31 cellular contexts compared by ENCODE assay signal in the genomic region with DNA sequence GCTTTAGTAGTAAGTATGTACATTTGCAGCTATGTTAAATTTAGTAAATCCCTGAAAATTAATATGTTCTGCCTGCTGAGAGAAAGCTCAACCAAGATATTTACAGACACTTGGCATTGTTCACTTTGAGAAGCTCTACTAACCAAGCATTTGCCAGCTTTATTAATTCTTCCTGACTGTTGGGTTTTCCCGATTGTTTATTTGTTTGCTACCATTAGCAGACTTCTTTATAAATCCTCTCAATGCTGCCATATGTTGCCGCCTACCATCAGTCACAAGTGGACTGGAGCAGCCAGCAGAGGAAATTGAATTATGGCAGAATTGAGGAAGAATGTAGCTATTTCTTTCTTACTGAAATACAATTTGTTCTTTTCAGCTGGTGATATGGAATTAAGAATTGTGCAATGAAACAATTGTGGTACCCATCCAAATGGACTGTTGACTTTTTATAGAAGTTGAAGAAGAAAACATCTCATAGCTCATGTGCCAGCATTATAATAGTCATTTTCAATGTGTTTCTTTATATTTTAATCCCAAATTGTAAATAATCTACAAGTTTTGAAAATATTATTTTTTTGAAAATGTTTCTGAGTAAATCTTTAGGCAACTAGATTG.
"Had no signal": no experiment of that assay in that cellular context is flagged by ENCODE, and none has a peak within 500 bp of the region (broad histone marks: within the 10 kb centered on the region; RNA-seq: fewer than 3 reads in every experiment).

No MANE protein-coding gene starts in this region.

- H3K36me3 ChIP-seq: pancreas, prostate gland, uterus had no signal

- H3K4me1 ChIP-seq: prostate gland, uterus had no signal

- H3K4me1 Mint-ChIP-seq: activated CD4-positive, alpha-beta T cell treated with anti-CD3 and anti-CD28 coated beads, Interleukin-2, amount 10 ng/mL, durations not matched to agents 7 days and 5 days; activated naive CD4-positive, alpha-beta T cell treated with anti-CD3 and anti-CD28 coated beads, Interleukin-2, amount 50 U/mL, for 24 hours; activated naive CD8-positive, alpha-beta T cell treated with anti-CD3 and anti-CD28 coated beads, Interleukin-2, amount 50 U/mL, for 24 hours; immature natural killer cell; naive thymus-derived CD4-positive, alpha-beta T cell; stimulated activated effector memory CD8-positive, alpha-beta T cell treated with anti-CD3 and anti-CD28 coated beads, Interleukin-12 subunit alpha, Interleukin-12 subunit beta, amount 100 ng/mL, for 72 hours had no signal

- DNase-seq: activated CD4-positive, alpha-beta T cell treated with anti-CD3 and anti-CD28 coated beads for 1 hour; activated CD4-positive, alpha-beta T cell treated with anti-CD3 and anti-CD28 coated beads, Interleukin-2, amount 10 ng/mL, durations not matched to agents 7 days and 5 days; activated CD8-positive, alpha-beta T cell treated with anti-CD3 and anti-CD28 coated beads for 36 hours; activated naive CD8-positive, alpha-beta T cell treated with anti-CD3 and anti-CD28 coated beads, Interleukin-2, amount 50 U/mL, for 24 hours; activated T-cell treated with anti-CD3 and anti-CD28 coated beads, Interleukin-2, amount 50 U/mL, for 48 hours; caudate nucleus; cortex of kidney; effector memory CD8-positive, alpha-beta T cell; erythroblast; head of caudate nucleus; hippocampal formation; immature natural killer cell; kidney; left colon; midbrain; naive thymus-derived CD4-positive, alpha-beta T cell; pancreas; retina; stimulated activated CD4-positive, alpha-beta T cell treated with anti-CD3 and anti-CD28 coated beads, Interleukin-12 subunit alpha, Interleukin-12 subunit beta, amount 100 ng/mL, for 4 hours; stimulated activated CD4-positive, alpha-beta T cell treated with anti-CD3 and anti-CD28 coated beads, Interleukin-4, amount 100 ng/mL, for 1 hour; uterus had no signal

- H3K27ac ChIP-seq: pancreas, skin epidermis, uterus had no signal

- FAIRE-seq: kidney, pancreas, TTC549 had no signal

- H3K27ac Mint-ChIP-seq: activated CD4-positive, alpha-beta T cell treated with anti-CD3 and anti-CD28 coated beads, Interleukin-2, amount 10 ng/mL, durations not matched to agents 7 days and 5 days; activated CD8-positive, alpha-beta T cell treated with anti-CD3 and anti-CD28 coated beads for 36 hours; activated naive CD4-positive, alpha-beta T cell treated with anti-CD3 and anti-CD28 coated beads, Interleukin-2, amount 50 U/mL, for 24 hours; activated naive CD8-positive, alpha-beta T cell treated with anti-CD3 and anti-CD28 coated beads, Interleukin-2, amount 50 U/mL, for 24 hours; activated T-helper 2 cell treated with anti-CD3 and anti-CD28 coated beads, Interferon-gamma antibody, Interleukin-2, Interleukin-4, amounts not matched to agents 10 μg/mL and 5 μg/mL and 100 μg/mL, durations not matched to agents 14 hours and 24 hours and 36 hours; effector memory CD8-positive, alpha-beta T cell; immature natural killer cell; naive thymus-derived CD4-positive, alpha-beta T cell; stimulated activated effector memory CD8-positive, alpha-beta T cell treated with anti-CD3 and anti-CD28 coated beads, Interleukin-12 subunit alpha, Interleukin-12 subunit beta, amount 100 ng/mL, for 72 hours; stimulated activated naive CD8-positive, alpha-beta T cell treated with anti-CD3 and anti-CD28 coated beads, Interleukin-15, Interleukin-2, amounts not matched to agents 100 ng/mL and 50 ng/mL, for 24 hours; type B pancreatic cell; WTC11 had no signal

- H3K36me3 Mint-ChIP-seq: activated naive CD4-positive, alpha-beta T cell treated with anti-CD3 and anti-CD28 coated beads, Interleukin-2, amount 50 U/mL, for 24 hours; immature natural killer cell; naive thymus-derived CD4-positive, alpha-beta T cell; stimulated activated effector memory CD8-positive, alpha-beta T cell treated with anti-CD3 and anti-CD28 coated beads, Interleukin-12 subunit alpha, Interleukin-12 subunit beta, amount 100 ng/mL, for 72 hours; type B pancreatic cell had no signal

- H3K9me3 ChIP-seq: pancreas, prostate gland, uterus had no signal

- H3K4me3 Mint-ChIP-seq: activated CD4-positive, alpha-beta T cell treated with anti-CD3 and anti-CD28 coated beads, Interleukin-2, amount 10 ng/mL, durations not matched to agents 7 days and 5 days; activated CD8-positive, alpha-beta T cell treated with anti-CD3 and anti-CD28 coated beads for 36 hours; activated naive CD4-positive, alpha-beta T cell treated with anti-CD3 and anti-CD28 coated beads, Interleukin-2, amount 50 U/mL, for 24 hours; activated naive CD8-positive, alpha-beta T cell treated with anti-CD3 and anti-CD28 coated beads, Interleukin-2, amount 50 U/mL, for 24 hours; effector memory CD8-positive, alpha-beta T cell; immature natural killer cell; naive thymus-derived CD4-positive, alpha-beta T cell; stimulated activated effector memory CD8-positive, alpha-beta T cell treated with anti-CD3 and anti-CD28 coated beads, Interleukin-12 subunit alpha, Interleukin-12 subunit beta, amount 100 ng/mL, for 72 hours; stimulated activated naive CD8-positive, alpha-beta T cell treated with anti-CD3 and anti-CD28 coated beads, Interleukin-15, Interleukin-2, amounts not matched to agents 100 ng/mL and 50 ng/mL, for 24 hours; type B pancreatic cell; WTC11 had no signal

- H3K4me3 ChIP-seq: pancreas, prostate gland, skin epidermis, uterus had no signal

- ATAC-seq: activated CD8-positive, alpha-beta T cell treated with anti-CD3 and anti-CD28 coated beads for 36 hours; activated naive CD8-positive, alpha-beta T cell treated with anti-CD3 and anti-CD28 coated beads, Interleukin-2, amount 50 U/mL, for 24 hours; effector memory CD8-positive, alpha-beta T cell; naive thymus-derived CD4-positive, alpha-beta T cell; sciatic nerve; stimulated activated effector memory CD8-positive, alpha-beta T cell treated with anti-CD3 and anti-CD28 coated beads, Interleukin-12 subunit alpha, Interleukin-12 subunit beta, amount 100 ng/mL, for 72 hours; WTC11 had no signal

- H3K27me3 Mint-ChIP-seq: activated CD4-positive, alpha-beta T cell treated with anti-CD3 and anti-CD28 coated beads, Interleukin-2, amount 10 ng/mL, durations not matched to agents 7 days and 5 days; activated CD8-positive, alpha-beta T cell treated with anti-CD3 and anti-CD28 coated beads for 36 hours; activated naive CD4-positive, alpha-beta T cell treated with anti-CD3 and anti-CD28 coated beads, Interleukin-2, amount 50 U/mL, for 24 hours; activated naive CD8-positive, alpha-beta T cell treated with anti-CD3 and anti-CD28 coated beads, Interleukin-2, amount 50 U/mL, for 24 hours; effector memory CD8-positive, alpha-beta T cell; naive thymus-derived CD4-positive, alpha-beta T cell; stimulated activated naive CD8-positive, alpha-beta T cell treated with anti-CD3 and anti-CD28 coated beads, Interleukin-15, Interleukin-2, amounts not matched to agents 100 ng/mL and 50 ng/mL, for 24 hours; type B pancreatic cell had no signal

- H3K27me3 ChIP-seq: pancreas, uterus had no signal
